1 cellular context compared by ENCODE assay signal in genomic region chr17:48241131-48241591, GRCh38.
TF ChIP-seq lines count a peak whose summit lies in the region.

No MANE protein-coding gene starts in this region.

TF ChIP-seq in K562, 482 proteins besides CTCF, POLR2A, EP300 and RAD21 (continued from another document and continues in another):
- TF ChIP-seq CHD7 (IDR thresholded peaks at IDR 0.05; ENCODE audit: low read depth, low read length) (no peak), MAFF (IDR thresholded peaks at IDR 0.05; ENCODE audit: low read length) (no peak), SAFB2 (IDR thresholded peaks at IDR 0.05; ENCODE audit: borderline replicate concordance, low read depth, low read length, severe bottlenecking) (no peak), TOE1 (IDR thresholded peaks at IDR 0.05; ENCODE audit: borderline replicate concordance) (no peak), TOE1 (CRISPR knock-in tag; IDR thresholded peaks at IDR 0.05; ENCODE audit: borderline replicate concordance, low read depth) (no peak), PHTF2 (CRISPR knock-in tag; IDR thresholded peaks at IDR 0.05) (no peak), NR2C1 (IDR thresholded peaks at IDR 0.05) (peak; percentile 89), NR2C1 (tag; IDR thresholded peaks at IDR 0.05) (peak; percentile 92), IRF9 (tag; IDR thresholded peaks at IDR 0.05) (no peak), LARP7 (IDR thresholded peaks at IDR 0.05) (no peak), HDAC8 (tag; IDR thresholded peaks at IDR 0.05) (no peak), CHD1 (IDR thresholded peaks at IDR 0.05; ENCODE audit: low read length) (no peak), TRIM24 (IDR thresholded peaks at IDR 0.05) (no peak), TFE3 (CRISPR knock-in tag; IDR thresholded peaks at IDR 0.05) (no peak), MEF2A (IDR thresholded peaks at IDR 0.05; ENCODE audit: control insufficient read depth, low read depth, low read length) (no peak), SAP30 (IDR thresholded peaks at IDR 0.05; ENCODE audit: borderline replicate concordance, insufficient read depth, low read depth, low read length, poor library complexity, severe bottlenecking) (no peak), NEUROD1 (IDR thresholded peaks at IDR 0.05; ENCODE audit: borderline replicate concordance, low read depth, low read length, partially characterized antibody) (no peak), MLLT1 (IDR thresholded peaks at IDR 0.05) (no peak), ZBTB17 (CRISPR knock-in tag; IDR thresholded peaks at IDR 0.05) (no peak), PYGO2 (tag; IDR thresholded peaks at IDR 0.05) (no peak), ZNF639 (CRISPR knock-in tag; conservative IDR thresholded peaks at IDR 0.05 in 1 of 2, IDR thresholded peaks at IDR 0.05 in 1 of 2) (peak in 1 of 2 experiments; percentile 85; a peak in 2 of 4 replicates), CREB1 (IDR thresholded peaks at IDR 0.05) (no peak), CREB1 (CRISPR knock-in tag; IDR thresholded peaks at IDR 0.05) (no peak), ZZZ3 (IDR thresholded peaks at IDR 0.05) (no peak), ZNF583 (CRISPR knock-in tag; IDR thresholded peaks at IDR 0.05) (0 out of 2 replicates have a peak, but pooled peaks have one; percentile 76), ZBTB12 (CRISPR knock-in tag; IDR thresholded peaks at IDR 0.05) (0 out of 2 replicates have a peak, but pooled peaks have one; percentile 23), CHD4 (IDR thresholded peaks at IDR 0.05; ENCODE audit: insufficient read depth, insufficient replicate concordance, low read depth, low read length, poor library complexity, severe bottlenecking) (no peak), RNF219 (CRISPR knock-in tag; IDR thresholded peaks at IDR 0.05) (no peak), MNT (conservative IDR thresholded peaks at IDR 0.05) (no peak), ZNF280A (IDR thresholded peaks at IDR 0.05; ENCODE audit: low read depth, partially characterized antibody) (no peak), PHB2 (IDR thresholded peaks at IDR 0.05; ENCODE audit: low read depth) (no peak), MAX (CRISPR knock-in tag; IDR thresholded peaks at IDR 0.05) (peak; percentile 30; the same call in 1 of the 2 replicates), OTX1 (CRISPR knock-in tag; IDR thresholded peaks at IDR 0.05) (0 out of 2 replicates have a peak, but pooled peaks have one; percentile 56)
